Comparison of ENCODE assay signal across 26 cellular contexts in genomic region chr2:40786636-40787035, GRCh38.
"Had no signal": no experiment of that assay in that cellular context is flagged by ENCODE, and none has a peak within 500 bp of the region (broad histone marks: within the 10 kb centered on the region; RNA-seq: fewer than 3 reads in every experiment).

No MANE protein-coding gene starts in this region.

- H3K9me3 ChIP-seq: esophagus squamous epithelium, gastrocnemius medialis, left lung, lower lobe of right lung, mucosa of descending colon had no signal

- H3K36me3 Mint-ChIP-seq: naive B cell had no signal

- H3K27ac Mint-ChIP-seq: mesothelial cell of epicardium, naive B cell had no signal

- FAIRE-seq: colon, keratinocyte had no signal

- H3K36me3 ChIP-seq: esophagus squamous epithelium, gastrocnemius medialis, heart right ventricle, left lung, lower lobe of right lung had no signal

- ATAC-seq: esophagus mucosa, gastrocnemius medialis, heart right ventricle, left cardiac atrium, left lung, left ventricle myocardium superior, lower lobe of right lung, mucosa of descending colon had no signal

- H3K4me1 ChIP-seq: esophagus squamous epithelium, gastrocnemius medialis, heart right ventricle, left lung, lower lobe of right lung had no signal

- DNase-seq: dermis blood vessel endothelial cell; dorsolateral prefrontal cortex; effector CD4-positive, alpha-beta T cell; effector memory CD4-positive, alpha-beta T cell; erythroblast; esophagus squamous epithelium; foreskin fibroblast; foreskin melanocyte; gastrocnemius medialis; glutamatergic neuron; head of caudate nucleus; heart right ventricle; hippocampal formation; left cardiac atrium; left lung; left ventricle myocardium superior; lower lobe of right lung; mesenchymal stem cell; mucosa of descending colon; naive B cell had no signal

- H3K4me1 Mint-ChIP-seq: naive B cell had no signal

- H3K4me3 ChIP-seq: coronary artery, dorsolateral prefrontal cortex, esophagus squamous epithelium, gastrocnemius medialis, heart right ventricle, left lung, lower lobe of right lung, mucosa of descending colon had no signal

- H3K27me3 Mint-ChIP-seq: naive B cell had no signal

- H3K4me3 Mint-ChIP-seq: mesothelial cell of epicardium, naive B cell had no signal

- H3K27ac ChIP-seq: coronary artery, dorsolateral prefrontal cortex, epithelial cell of prostate, esophagus squamous epithelium, gastrocnemius medialis, heart right ventricle, left lung, lower lobe of right lung had no signal

- H3K27me3 ChIP-seq: dorsolateral prefrontal cortex, esophagus squamous epithelium, gastrocnemius medialis, heart right ventricle, left lung had no signal
